In the genomic region with DNA sequence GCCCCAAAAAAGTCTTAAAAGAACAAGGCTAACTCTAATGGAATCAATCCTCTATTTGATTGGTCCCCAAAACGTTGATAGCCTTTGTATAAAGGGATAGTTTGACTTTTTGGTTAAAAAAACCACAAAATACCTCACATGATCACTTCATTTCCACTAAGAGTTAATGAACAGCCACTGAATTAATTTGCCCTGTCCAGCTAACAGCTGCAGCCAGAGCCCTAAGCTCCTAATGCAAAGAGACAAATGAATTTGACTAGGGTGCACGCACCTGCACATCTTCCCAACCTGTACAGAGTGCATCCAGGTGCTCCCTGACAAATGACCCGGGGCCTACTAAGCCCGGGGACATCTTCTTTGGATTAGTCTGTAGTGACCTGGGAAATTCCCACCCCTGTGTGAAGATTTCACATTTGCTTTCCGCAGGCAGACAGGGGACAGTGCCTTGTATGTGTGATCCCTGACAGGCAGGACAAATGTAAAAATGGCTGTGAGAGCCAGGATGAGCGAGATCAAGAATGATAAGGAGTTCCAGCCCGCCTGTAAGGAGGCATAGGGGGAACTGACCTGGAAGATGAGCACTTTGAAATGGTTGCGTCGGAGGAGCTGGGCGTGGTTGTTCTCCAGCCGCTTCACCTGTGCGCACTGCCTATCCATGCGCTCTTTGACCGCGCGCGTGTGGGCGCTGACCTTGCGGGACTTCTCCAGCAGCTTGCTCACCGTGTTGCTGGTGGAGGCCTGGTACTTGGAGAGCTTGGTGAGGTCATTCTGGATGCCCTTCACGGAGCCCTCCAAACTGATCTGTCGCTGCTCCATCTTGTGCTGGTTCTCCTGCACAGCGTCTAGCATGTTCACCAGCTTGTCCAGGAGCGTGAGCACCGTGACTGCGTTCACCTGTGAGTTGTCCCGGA, we compare ENCODE assay signal across 10 cellular contexts. TPM values are rescaled to one million over a fixed set of nuclear protein-coding genes. Genes with fewer than 3 reads are reported as not detected.
A peak's percentile ranks its signal among the peaks of the same experiment; 100 is the strongest.
DNase-seq lines count a peak whose midpoint lies in the region; ATAC-seq and TF ChIP-seq lines count a peak whose summit lies in the region.
"Had no signal": no experiment of that assay in that cellular context is flagged by ENCODE, and none has a peak within 500 bp of the region (broad histone marks: within the 10 kb centered on the region; RNA-seq: fewer than 3 reads in every experiment).

No MANE protein-coding gene starts in this region.

- 4 to 24% methylated on average over 17 to 18 of the region's 27 CpGs for WGBS in esophagus squamous epithelium, 2 donors

- no peaks in the 10 kb centered on the region for H3K79me2 ChIP-seq in parathyroid adenoma

- TF ChIP-seq POLR2A in esophagus squamous epithelium (IDR thresholded peaks at IDR 0.05) = no peak

- no peak overlapping the region for H2AFZ ChIP-seq in parathyroid adenoma

- H3K9me3 ChIP-seq in esophagus squamous epithelium (no peaks in the 10 kb centered on the region), parathyroid adenoma (ENCODE audit: control insufficient read depth, low read length) (no peaks in the 10 kb centered on the region)

- H3K36me3 ChIP-seq in esophagus squamous epithelium (no peaks in the 10 kb centered on the region), parathyroid adenoma (ENCODE audit: control insufficient read depth, insufficient read depth, low read length) (no peaks in the 10 kb centered on the region)

- TF ChIP-seq CTCF in esophagus squamous epithelium (IDR thresholded peaks at IDR 0.05) (no peak), parathyroid adenoma (IDR thresholded peaks at IDR 0.05) (no peak)

- peak overlapping the region; percentile 21 for H3K4me2 ChIP-seq in parathyroid adenoma (ENCODE audit: low read length)

- intact Hi-C loops in esophagus squamous epithelium (cut with DNase I) = no loop called here

- H3K4me3 ChIP-seq in esophagus squamous epithelium = peak overlapping the region; percentile 47 to 73 (median 62)
- H3K4me3 ChIP-seq in parathyroid adenoma (ENCODE audit: low read depth, low read length) = peak overlapping the region; percentile 40

- H3K27me3 ChIP-seq in esophagus squamous epithelium (no peaks in the 10 kb centered on the region), parathyroid adenoma (ENCODE audit: control insufficient read depth, insufficient read depth, low read length) (no peaks in the 10 kb centered on the region)

- DNase-seq in NCI-H526 treated with DMSO at 0.1 percent for 48 hours (lab: John Stamatoyannopoulos, UW) (peak; percentile 11), esophagus squamous epithelium (lab: John Stamatoyannopoulos, UW) (no peak), glomerular visceral epithelial cell (ENCODE audit: extremely low spot score) (no peak), NCI-H2081 (lab: John Stamatoyannopoulos, UW) (no peak)
- no peak for DNase-seq in stimulated activated CD4-positive, alpha-beta T cell treated with anti-CD3 and anti-CD28 coated beads, Interleukin-2, amount 100 ng/mL, for 24 hours
- DNase-seq: activated CD4-positive, alpha-beta T cell treated with anti-CD3 and anti-CD28 coated beads, Interleukin-2, amount 10 ng/mL, durations not matched to agents 24 days and 14 days; NCI-H1436 treated with DMSO at 0.1 percent for 48 hours had no signal

- no peak overlapping the region for H3K9ac ChIP-seq in parathyroid adenoma

- H3K27ac ChIP-seq in esophagus squamous epithelium (peak overlapping the region; percentile 87 to 94 (median 90)), parathyroid adenoma (peak overlapping the region; percentile 60)

- ATAC-seq in GM18502 (IDR thresholded peaks at IDR 0.05; ENCODE audit: poor library complexity, unreplicated experiment) (peak; percentile 19), HG03520 (IDR thresholded peaks at IDR 0.05; ENCODE audit: unreplicated experiment) (no peak)

- H3K4me1 ChIP-seq in esophagus squamous epithelium (peaks cover 13 to 82% (median 17%) of the 10 kb centered on the region in 3 donors), parathyroid adenoma (no peaks in the 10 kb centered on the region)

RNA-seq across cellular contexts. Expression of a gene that starts 0.8 kb away (rescaled TPM):
- 10 to 100 TPM; 12.4 to 50.7 (median 16.6) TPM for total RNA-seq in esophagus squamous epithelium
- total RNA-seq: activated CD4-positive, alpha-beta T cell treated with anti-CD3 and anti-CD28 coated beads, Interleukin-2, amount 10 ng/mL, durations not matched to agents 24 days and 14 days had no signal
